ENCODE assay signal across 8 cellular contexts in the genomic region with DNA sequence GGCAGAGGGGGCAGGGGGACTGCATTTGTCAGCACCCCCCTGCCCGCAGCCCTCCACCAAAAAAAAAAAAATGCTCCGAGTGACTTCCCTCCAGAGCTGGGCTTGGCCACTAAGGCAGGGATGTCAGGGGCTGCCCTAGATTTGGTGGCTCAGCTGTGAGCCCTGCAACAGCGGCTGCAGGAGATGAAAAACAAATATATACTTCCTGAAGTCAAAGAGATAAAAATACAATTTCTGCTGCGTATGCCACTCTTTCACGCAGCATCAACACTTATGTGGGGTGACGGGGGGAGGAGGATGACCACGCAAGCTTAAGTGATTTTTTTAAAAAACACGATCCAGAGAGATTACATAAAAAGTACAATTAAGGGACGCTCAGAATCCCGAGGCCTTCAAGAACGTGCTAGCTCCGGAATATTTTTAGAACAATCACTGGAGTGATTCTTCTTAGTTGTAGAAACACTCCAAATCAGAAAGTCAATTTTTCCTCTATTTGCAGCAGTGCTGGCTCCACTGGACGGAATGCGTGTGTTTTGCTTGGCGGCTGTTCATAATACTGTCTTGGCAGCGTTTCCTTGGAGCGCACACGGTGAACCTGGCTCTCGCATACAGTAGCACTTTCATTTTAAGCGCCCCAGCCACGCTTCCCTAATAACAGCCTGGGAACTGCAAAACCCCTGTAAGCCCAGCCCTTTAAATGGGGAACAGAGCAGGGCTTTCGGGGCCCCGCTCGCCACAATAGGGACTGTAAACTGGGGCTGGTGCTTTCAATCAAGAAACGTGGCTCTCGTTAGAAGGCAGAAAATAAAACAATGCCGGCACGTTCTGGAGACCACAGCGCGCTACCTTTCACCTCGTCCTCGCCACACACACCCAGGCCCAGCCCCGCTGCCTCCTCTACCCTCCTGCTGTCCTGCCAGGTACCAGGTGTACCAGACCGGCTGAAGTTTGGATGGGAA.
DNase-seq lines count a peak whose midpoint lies in the region; ATAC-seq and TF ChIP-seq lines count a peak whose summit lies in the region.

No MANE protein-coding gene starts in this region.

- peak overlapping the region; percentile 86 for H3K27ac Mint-ChIP-seq in activated T-helper 17 cell treated with anti-CD3 and anti-CD28 coated beads, Interleukin-2, amount 50 U/mL, for 72 hours

- no peaks in the 10 kb centered on the region for H3K79me2 ChIP-seq in ACC112 (ENCODE audit: control insufficient read depth, insufficient read depth, low read length, unreplicated experiment)

- no peaks in the 10 kb centered on the region for H3K9me3 Mint-ChIP-seq in activated T-helper 17 cell treated with anti-CD3 and anti-CD28 coated beads, Interleukin-2, amount 50 U/mL, for 72 hours

- no peaks in the 10 kb centered on the region for H3K27me3 ChIP-seq in ACC112 (ENCODE audit: insufficient read depth, low read length)

- peaks cover 77% of the 10 kb centered on the region for H3K4me1 Mint-ChIP-seq in activated T-helper 17 cell treated with anti-CD3 and anti-CD28 coated beads, Interleukin-2, amount 50 U/mL, for 72 hours

- peak overlapping the region; percentile 35 for H3K4me3 ChIP-seq in ACC112 (ENCODE audit: low read depth, low read length)
- peak overlapping the region; percentile 22 for H3K4me3 ChIP-seq in fibroblast of the aortic adventitia (ENCODE audit: low read depth, low read length)

- H2AFZ ChIP-seq in ACC112 (ENCODE audit: low read length, unreplicated experiment) = no peak overlapping the region

- H3K4me1 ChIP-seq in ACC112 (ENCODE audit: control insufficient read depth, insufficient read depth, low read length, unreplicated experiment) = no peaks in the 10 kb centered on the region

- H3K4me3 Mint-ChIP-seq in activated T-helper 17 cell treated with anti-CD3 and anti-CD28 coated beads, Interleukin-2, amount 50 U/mL, for 72 hours = peak overlapping the region; percentile 82

- peaks cover 83% of the 10 kb centered on the region for H3K36me3 Mint-ChIP-seq in activated T-helper 17 cell treated with anti-CD3 and anti-CD28 coated beads, Interleukin-2, amount 50 U/mL, for 72 hours (ENCODE audit: low read depth)

- H3K27ac ChIP-seq in ACC112 (ENCODE audit: low read depth, low read length) = no peak overlapping the region

- H3K27me3 Mint-ChIP-seq in activated T-helper 17 cell treated with anti-CD3 and anti-CD28 coated beads, Interleukin-2, amount 50 U/mL, for 72 hours = no peaks in the 10 kb centered on the region

- DNase-seq in HT1080 (ENCODE audit: low read depth) (peak; percentile 16), fibroblast of the aortic adventitia (ENCODE audit: low read depth) (peak; percentile 33), renal cortical epithelial cell (ENCODE audit: low read depth) (peak; percentile 50), NCI-H2171 (lab: John Stamatoyannopoulos, UW) (no peak)

- no peak for TF ChIP-seq CTCF in fibroblast of the aortic adventitia (IDR thresholded peaks at IDR 0.05; ENCODE audit: insufficient read depth, low read length)

- ATAC-seq in activated T-helper 17 cell treated with anti-CD3 and anti-CD28 coated beads, Interleukin-2, amount 50 U/mL, for 72 hours (replicated peaks) = peak; percentile 8
- ATAC-seq in GM18868 (IDR thresholded peaks at IDR 0.05; ENCODE audit: unreplicated experiment) (no peak), GM18502 (IDR thresholded peaks at IDR 0.05; ENCODE audit: poor library complexity, unreplicated experiment) (no peak)

- H3K36me3 ChIP-seq in ACC112 (ENCODE audit: insufficient read depth, low read length) = no peaks in the 10 kb centered on the region
